1 cellular context compared by ENCODE assay signal in the genomic region with DNA sequence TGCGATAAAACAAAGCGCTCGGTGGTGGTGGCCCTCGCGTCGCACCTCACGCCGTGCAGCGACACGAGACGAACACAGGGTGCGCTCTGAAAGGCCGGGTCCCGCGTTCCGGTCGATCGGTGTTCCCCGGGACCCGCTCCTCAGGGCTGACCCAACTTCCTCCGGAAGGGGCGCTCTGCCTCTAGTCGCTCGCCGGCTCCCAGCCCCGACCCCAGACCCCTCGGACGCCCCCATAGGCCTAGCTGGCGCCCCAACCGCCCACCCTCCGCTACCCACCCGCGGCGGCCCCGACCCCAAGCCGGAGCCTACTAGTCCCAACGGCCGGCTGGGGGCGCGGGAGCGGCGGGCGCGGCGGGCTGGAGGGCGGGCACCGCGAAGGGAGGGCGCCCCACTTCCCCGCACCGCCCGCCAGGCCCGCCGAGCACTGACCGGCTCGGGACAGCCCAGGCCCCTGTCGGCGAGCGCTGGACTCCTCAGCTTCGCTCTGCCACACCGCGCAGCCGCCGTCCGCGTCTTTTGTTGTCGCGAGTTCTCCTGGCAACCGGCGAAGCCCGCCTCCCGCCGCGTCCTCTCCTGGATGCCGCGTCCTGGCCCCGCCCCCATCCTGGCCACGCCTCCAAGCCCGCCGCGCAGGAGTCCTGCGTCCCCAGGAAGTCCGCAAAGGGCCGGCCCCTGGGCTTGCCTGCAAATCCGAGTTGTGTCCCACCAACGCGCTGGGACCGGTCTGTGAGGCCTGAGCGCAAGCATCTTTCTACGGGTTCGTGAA.
TF ChIP-seq lines count a peak whose summit lies in the region.

A gene with protein sequence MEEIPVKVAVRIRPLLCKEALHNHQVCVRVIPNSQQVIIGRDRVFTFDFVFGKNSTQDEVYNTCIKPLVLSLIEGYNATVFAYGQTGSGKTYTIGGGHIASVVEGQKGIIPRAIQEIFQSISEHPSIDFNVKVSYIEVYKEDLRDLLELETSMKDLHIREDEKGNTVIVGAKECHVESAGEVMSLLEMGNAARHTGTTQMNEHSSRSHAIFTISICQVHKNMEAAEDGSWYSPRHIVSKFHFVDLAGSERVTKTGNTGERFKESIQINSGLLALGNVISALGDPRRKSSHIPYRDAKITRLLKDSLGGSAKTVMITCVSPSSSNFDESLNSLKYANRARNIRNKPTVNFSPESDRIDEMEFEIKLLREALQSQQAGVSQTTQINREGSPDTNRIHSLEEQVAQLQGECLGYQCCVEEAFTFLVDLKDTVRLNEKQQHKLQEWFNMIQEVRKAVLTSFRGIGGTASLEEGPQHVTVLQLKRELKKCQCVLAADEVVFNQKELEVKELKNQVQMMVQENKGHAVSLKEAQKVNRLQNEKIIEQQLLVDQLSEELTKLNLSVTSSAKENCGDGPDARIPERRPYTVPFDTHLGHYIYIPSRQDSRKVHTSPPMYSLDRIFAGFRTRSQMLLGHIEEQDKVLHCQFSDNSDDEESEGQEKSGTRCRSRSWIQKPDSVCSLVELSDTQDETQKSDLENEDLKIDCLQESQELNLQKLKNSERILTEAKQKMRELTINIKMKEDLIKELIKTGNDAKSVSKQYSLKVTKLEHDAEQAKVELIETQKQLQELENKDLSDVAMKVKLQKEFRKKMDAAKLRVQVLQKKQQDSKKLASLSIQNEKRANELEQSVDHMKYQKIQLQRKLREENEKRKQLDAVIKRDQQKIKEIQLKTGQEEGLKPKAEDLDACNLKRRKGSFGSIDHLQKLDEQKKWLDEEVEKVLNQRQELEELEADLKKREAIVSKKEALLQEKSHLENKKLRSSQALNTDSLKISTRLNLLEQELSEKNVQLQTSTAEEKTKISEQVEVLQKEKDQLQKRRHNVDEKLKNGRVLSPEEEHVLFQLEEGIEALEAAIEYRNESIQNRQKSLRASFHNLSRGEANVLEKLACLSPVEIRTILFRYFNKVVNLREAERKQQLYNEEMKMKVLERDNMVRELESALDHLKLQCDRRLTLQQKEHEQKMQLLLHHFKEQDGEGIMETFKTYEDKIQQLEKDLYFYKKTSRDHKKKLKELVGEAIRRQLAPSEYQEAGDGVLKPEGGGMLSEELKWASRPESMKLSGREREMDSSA (N-terminal part only) (minus strand): TSS at position 491 of the 766 bp plus-strand sequence. CDS start 5,841 bp downstream, outside the sequence.

TF ChIP-seq in HepG2, 621 proteins besides CTCF, POLR2A, EP300 and RAD21 (continues in another document):
- TF ChIP-seq ZEB1 (IDR thresholded peaks at IDR 0.05; ENCODE audit: insufficient replicate concordance, low read depth) (no peak), CHCHD3 (CRISPR knock-in tag; IDR thresholded peaks at IDR 0.05) (peak; percentile 51; the same call in 1 of the 2 replicates), JUND (CRISPR knock-in tag; IDR thresholded peaks at IDR 0.05) (no peak), ZNF207 (IDR thresholded peaks at IDR 0.05; ENCODE audit: borderline replicate concordance) (no peak), ZKSCAN5 (CRISPR knock-in tag; IDR thresholded peaks at IDR 0.05) (no peak), HNF4A (CRISPR knock-in tag; IDR thresholded peaks at IDR 0.05) (0 out of 2 replicates have a peak, but pooled peaks have one; percentile 3), RELA (CRISPR knock-in tag; IDR thresholded peaks at IDR 0.05) (no peak; the same call in 1 of the 2 replicates), MLLT10 (CRISPR knock-in tag; IDR thresholded peaks at IDR 0.05) (no peak), KAT7 (CRISPR knock-in tag; IDR thresholded peaks at IDR 0.05; ENCODE audit: borderline replicate concordance) (peak; percentile 22; the same call in 1 of the 2 replicates), SAFB2 (CRISPR knock-in tag; IDR thresholded peaks at IDR 0.05; ENCODE audit: borderline replicate concordance, low read depth) (0 out of 2 replicates have a peak, but pooled peaks have one; percentile 66), SIN3A (IDR thresholded peaks at IDR 0.05; ENCODE audit: borderline replicate concordance, low read depth, low read length) (0 out of 2 replicates have a peak, but pooled peaks have one; percentile 10), ZNF460 (CRISPR knock-in tag; IDR thresholded peaks at IDR 0.05; ENCODE audit: borderline replicate concordance) (no peak), EEA1 (CRISPR knock-in tag; IDR thresholded peaks at IDR 0.05; ENCODE audit: borderline replicate concordance) (0 out of 2 replicates have a peak, but pooled peaks have one; percentile 62), RFX1 (IDR thresholded peaks at IDR 0.05) (peak; percentile 89), SCMH1 (CRISPR knock-in tag; IDR thresholded peaks at IDR 0.05; ENCODE audit: borderline replicate concordance) (no peak), ZNF547 (CRISPR knock-in tag; IDR thresholded peaks at IDR 0.05) (peak; percentile 68), ZNF772 (CRISPR knock-in tag; IDR thresholded peaks at IDR 0.05) (no peak), ZSCAN30 (CRISPR knock-in tag; IDR thresholded peaks at IDR 0.05) (no peak), SATB2 (CRISPR knock-in tag; IDR thresholded peaks at IDR 0.05) (peak; percentile 84; the same call in 1 of the 2 replicates), ZBTB20 (CRISPR knock-in tag; IDR thresholded peaks at IDR 0.05; ENCODE audit: borderline replicate concordance, low read depth) (peak; percentile 81; the same call in 1 of the 2 replicates), ZC3H13 (CRISPR knock-in tag; IDR thresholded peaks at IDR 0.05) (no peak), NBN (conservative IDR thresholded peaks at IDR 0.05) (no peak), MYC (CRISPR knock-in tag; IDR thresholded peaks at IDR 0.05; ENCODE audit: borderline replicate concordance) (peak; percentile 65; the same call in 1 of the 2 replicates), MEF2D (CRISPR knock-in tag; IDR thresholded peaks at IDR 0.05) (no peak), JUNB (CRISPR knock-in tag; IDR thresholded peaks at IDR 0.05; ENCODE audit: borderline replicate concordance) (no peak), CBX1 (IDR thresholded peaks at IDR 0.05; ENCODE audit: low read depth) (peak; percentile 98), ZSCAN29 (CRISPR knock-in tag; conservative IDR thresholded peaks at IDR 0.05) (no peak; the same call in 1 of the 2 replicates), EHMT2 (IDR thresholded peaks at IDR 0.05; ENCODE audit: borderline replicate concordance, low read depth, low read length) (no peak), RFX3 (CRISPR knock-in tag; IDR thresholded peaks at IDR 0.05) (peak; percentile 80), NRL (CRISPR knock-in tag; IDR thresholded peaks at IDR 0.05; ENCODE audit: borderline replicate concordance) (no peak), MYNN (CRISPR knock-in tag; IDR thresholded peaks at IDR 0.05; ENCODE audit: low read depth) (peak; percentile 28; the same call in 1 of the 2 replicates), ZNF234 (CRISPR knock-in tag; conservative IDR thresholded peaks at IDR 0.05) (no peak), ZNF17 (CRISPR knock-in tag; IDR thresholded peaks at IDR 0.05) (no peak), ZBTB1 (CRISPR knock-in tag; IDR thresholded peaks at IDR 0.05; ENCODE audit: borderline replicate concordance) (no peak), ZNF792 (CRISPR knock-in tag; IDR thresholded peaks at IDR 0.05) (peak; percentile 61; the same call in 1 of the 2 replicates), ZNF256 (CRISPR knock-in tag; conservative IDR thresholded peaks at IDR 0.05) (peak; percentile 78; the same call in 1 of the 2 replicates)
- TF ChIP-seq, protein P1, sequence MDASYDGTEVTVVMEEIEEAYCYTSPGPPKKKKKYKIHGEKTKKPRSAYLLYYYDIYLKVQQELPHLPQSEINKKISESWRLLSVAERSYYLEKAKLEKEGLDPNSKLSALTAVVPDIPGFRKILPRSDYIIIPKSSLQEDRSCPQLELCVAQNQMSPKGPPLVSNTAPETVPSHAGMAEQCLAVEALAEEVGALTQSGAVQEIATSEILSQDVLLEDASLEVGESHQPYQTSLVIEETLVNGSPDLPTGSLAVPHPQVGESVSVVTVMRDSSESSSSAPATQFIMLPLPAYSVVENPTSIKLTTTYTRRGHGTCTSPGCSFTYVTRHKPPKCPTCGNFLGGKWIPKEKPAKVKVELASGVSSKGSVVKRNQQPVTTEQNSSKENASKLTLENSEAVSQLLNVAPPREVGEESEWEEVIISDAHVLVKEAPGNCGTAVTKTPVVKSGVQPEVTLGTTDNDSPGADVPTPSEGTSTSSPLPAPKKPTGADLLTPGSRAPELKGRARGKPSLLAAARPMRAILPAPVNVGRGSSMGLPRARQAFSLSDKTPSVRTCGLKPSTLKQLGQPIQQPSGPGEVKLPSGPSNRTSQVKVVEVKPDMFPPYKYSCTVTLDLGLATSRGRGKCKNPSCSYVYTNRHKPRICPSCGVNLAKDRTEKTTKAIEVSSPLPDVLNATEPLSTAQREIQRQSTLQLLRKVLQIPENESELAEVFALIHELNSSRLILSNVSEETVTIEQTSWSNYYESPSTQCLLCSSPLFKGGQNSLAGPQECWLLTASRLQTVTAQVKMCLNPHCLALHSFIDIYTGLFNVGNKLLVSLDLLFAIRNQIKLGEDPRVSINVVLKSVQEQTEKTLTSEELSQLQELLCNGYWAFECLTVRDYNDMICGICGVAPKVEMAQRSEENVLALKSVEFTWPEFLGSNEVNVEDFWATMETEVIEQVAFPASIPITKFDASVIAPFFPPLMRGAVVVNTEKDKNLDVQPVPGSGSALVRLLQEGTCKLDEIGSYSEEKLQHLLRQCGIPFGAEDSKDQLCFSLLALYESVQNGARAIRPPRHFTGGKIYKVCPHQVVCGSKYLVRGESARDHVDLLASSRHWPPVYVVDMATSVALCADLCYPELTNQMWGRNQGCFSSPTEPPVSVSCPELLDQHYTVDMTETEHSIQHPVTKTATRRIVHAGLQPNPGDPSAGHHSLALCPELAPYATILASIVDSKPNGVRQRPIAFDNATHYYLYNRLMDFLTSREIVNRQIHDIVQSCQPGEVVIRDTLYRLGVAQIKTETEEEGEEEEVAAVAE (CRISPR knock-in tag; IDR thresholded peaks at IDR 0.05; ENCODE audit: borderline replicate concordance): 0 out of 2 replicates have a peak, but pooled peaks have one; percentile 38
- TF ChIP-seq, protein P2, sequence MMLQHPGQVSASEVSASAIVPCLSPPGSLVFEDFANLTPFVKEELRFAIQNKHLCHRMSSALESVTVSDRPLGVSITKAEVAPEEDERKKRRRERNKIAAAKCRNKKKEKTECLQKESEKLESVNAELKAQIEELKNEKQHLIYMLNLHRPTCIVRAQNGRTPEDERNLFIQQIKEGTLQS (CRISPR knock-in tag; IDR thresholded peaks at IDR 0.05): no peak
- TF ChIP-seq, protein P3, sequence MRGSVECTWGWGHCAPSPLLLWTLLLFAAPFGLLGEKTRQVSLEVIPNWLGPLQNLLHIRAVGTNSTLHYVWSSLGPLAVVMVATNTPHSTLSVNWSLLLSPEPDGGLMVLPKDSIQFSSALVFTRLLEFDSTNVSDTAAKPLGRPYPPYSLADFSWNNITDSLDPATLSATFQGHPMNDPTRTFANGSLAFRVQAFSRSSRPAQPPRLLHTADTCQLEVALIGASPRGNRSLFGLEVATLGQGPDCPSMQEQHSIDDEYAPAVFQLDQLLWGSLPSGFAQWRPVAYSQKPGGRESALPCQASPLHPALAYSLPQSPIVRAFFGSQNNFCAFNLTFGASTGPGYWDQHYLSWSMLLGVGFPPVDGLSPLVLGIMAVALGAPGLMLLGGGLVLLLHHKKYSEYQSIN (CRISPR knock-in tag; IDR thresholded peaks at IDR 0.05; ENCODE audit: borderline replicate concordance): no peak
- TF ChIP-seq, protein P4, sequence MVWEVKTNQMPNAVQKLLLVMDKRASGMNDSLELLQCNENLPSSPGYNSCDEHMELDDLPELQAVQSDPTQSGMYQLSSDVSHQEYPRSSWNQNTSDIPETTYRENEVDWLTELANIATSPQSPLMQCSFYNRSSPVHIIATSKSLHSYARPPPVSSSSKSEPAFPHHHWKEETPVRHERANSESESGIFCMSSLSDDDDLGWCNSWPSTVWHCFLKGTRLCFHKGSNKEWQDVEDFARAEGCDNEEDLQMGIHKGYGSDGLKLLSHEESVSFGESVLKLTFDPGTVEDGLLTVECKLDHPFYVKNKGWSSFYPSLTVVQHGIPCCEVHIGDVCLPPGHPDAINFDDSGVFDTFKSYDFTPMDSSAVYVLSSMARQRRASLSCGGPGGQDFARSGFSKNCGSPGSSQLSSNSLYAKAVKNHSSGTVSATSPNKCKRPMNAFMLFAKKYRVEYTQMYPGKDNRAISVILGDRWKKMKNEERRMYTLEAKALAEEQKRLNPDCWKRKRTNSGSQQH (CRISPR knock-in tag; IDR thresholded peaks at IDR 0.05; ENCODE audit: low read depth): peak; percentile 55; the same call in 1 of the 2 replicates
- TF ChIP-seq, protein P5, sequence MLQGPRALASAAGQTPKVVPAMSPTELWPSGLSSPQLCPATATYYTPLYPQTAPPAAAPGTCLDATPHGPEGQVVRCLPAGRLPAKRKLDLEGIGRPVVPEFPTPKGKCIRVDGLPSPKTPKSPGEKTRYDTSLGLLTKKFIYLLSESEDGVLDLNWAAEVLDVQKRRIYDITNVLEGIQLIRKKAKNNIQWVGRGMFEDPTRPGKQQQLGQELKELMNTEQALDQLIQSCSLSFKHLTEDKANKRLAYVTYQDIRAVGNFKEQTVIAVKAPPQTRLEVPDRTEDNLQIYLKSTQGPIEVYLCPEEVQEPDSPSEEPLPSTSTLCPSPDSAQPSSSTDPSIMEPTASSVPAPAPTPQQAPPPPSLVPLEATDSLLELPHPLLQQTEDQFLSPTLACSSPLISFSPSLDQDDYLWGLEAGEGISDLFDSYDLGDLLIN (CRISPR knock-in tag; IDR thresholded peaks at IDR 0.05; ENCODE audit: borderline replicate concordance): no peak; the same call in 1 of the 2 replicates
- TF ChIP-seq, protein P6, sequence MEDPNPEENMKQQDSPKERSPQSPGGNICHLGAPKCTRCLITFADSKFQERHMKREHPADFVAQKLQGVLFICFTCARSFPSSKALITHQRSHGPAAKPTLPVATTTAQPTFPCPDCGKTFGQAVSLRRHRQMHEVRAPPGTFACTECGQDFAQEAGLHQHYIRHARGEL (CRISPR knock-in tag; IDR thresholded peaks at IDR 0.05): no peak
- TF ChIP-seq, protein P7, sequence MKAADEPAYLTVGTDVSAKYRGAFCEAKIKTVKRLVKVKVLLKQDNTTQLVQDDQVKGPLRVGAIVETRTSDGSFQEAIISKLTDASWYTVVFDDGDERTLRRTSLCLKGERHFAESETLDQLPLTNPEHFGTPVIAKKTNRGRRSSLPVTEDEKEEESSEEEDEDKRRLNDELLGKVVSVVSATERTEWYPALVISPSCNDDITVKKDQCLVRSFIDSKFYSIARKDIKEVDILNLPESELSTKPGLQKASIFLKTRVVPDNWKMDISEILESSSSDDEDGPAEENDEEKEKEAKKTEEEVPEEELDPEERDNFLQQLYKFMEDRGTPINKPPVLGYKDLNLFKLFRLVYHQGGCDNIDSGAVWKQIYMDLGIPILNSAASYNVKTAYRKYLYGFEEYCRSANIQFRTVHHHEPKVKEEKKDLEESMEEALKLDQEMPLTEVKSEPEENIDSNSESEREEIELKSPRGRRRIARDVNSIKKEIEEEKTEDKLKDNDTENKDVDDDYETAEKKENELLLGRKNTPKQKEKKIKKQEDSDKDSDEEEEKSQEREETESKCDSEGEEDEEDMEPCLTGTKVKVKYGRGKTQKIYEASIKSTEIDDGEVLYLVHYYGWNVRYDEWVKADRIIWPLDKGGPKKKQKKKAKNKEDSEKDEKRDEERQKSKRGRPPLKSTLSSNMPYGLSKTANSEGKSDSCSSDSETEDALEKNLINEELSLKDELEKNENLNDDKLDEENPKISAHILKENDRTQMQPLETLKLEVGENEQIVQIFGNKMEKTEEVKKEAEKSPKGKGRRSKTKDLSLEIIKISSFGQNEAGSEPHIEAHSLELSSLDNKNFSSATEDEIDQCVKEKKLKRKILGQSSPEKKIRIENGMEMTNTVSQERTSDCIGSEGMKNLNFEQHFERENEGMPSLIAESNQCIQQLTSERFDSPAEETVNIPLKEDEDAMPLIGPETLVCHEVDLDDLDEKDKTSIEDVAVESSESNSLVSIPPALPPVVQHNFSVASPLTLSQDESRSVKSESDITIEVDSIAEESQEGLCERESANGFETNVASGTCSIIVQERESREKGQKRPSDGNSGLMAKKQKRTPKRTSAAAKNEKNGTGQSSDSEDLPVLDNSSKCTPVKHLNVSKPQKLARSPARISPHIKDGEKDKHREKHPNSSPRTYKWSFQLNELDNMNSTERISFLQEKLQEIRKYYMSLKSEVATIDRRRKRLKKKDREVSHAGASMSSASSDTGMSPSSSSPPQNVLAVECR (CRISPR knock-in tag; IDR thresholded peaks at IDR 0.05; ENCODE audit: borderline replicate concordance): peak; percentile 72; the same call in 1 of the 2 replicates
